In the genomic region with DNA sequence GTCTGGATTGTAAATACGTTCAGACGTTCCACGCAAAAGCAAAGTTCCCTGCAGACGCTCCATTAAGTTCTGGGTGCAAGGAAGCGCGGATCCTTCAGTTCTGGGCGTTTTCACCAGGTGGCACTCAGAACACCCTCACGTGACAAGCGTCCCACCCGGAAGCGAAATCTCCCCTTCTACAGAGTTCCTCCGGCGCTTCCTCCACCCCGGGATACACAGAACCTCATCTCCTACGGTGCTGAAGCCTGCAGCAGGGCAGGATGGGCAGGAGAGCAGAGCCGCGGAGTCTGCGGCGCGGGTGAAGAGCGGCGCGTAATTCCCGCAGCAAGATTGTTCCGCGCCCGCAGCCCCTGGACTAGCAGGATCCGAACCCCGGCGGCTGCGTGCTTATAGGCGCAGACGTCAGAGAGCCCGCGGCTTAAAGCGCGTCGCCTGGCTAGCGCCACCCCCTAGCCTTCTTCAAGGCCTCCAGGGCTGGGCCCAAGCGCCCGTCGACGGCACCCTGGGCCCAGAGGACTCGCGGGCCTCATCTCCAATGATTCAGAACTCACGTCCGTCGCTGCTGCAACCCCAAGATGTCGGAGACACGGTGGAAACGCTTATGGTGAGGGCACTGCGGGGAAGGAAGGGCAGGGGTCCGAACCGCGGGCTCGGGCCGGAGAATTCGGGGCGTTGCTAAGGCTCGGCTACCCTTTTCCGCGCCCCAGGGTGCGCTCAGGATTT, we compare ENCODE assay signal across 8 cellular contexts. TPM values are rescaled to one million over a fixed set of nuclear protein-coding genes. Genes with fewer than 3 reads are reported as not detected.
DNase-seq lines count a peak whose midpoint lies in the region; ATAC-seq and TF ChIP-seq lines count a peak whose summit lies in the region.

SLC25A38 (plus strand) TSS at position 181 of the 723 bp plus-strand sequence; CDS start at position 536, 355 bp downstream.

- ATAC-seq in HG03439 (IDR thresholded peaks at IDR 0.05; ENCODE audit: unreplicated experiment) (peak; percentile 75), lower lobe of right lung (peak; percentile 91 to 94)

- peaks cover 17% of the 10 kb centered on the region for H3K4me1 ChIP-seq in ACC112 (ENCODE audit: control insufficient read depth, insufficient read depth, low read length, unreplicated experiment)
- H3K4me1 ChIP-seq in lower lobe of right lung, result peaks cover 28% of the 10 kb centered on the region

- H3K36me3 Mint-ChIP-seq in dendritic cell treated with granulocyte-macrophage colony-stimulating factor and Interleukin-4, amounts not matched to agents 40 ng/mL and 50 ng/mL, for 4 days (ENCODE audit: low read depth), result peaks cover 9% of the 10 kb centered on the region

- DNase-seq in activated CD4-positive, CD25-positive, alpha-beta regulatory T cell treated with anti-CD3 and anti-CD28 coated beads, Interleukin-2, amount 50 U/mL, for 72 hours, result peak; percentile 78
- peak; percentile 92 for DNase-seq in lower lobe of right lung
- DNase-seq in stimulated activated CD4-positive, alpha-beta T cell treated with anti-CD3 and anti-CD28 coated beads, TNF-alpha, amount 100 ng/mL, for 48 hours (ENCODE audit: low read depth in 3 of 3), result peak; percentile 64 to 74 (median 73)
- no peak for DNase-seq in NCI-H2029 (lab: John Stamatoyannopoulos, UW)

- peak within 1 kb of the TSS; percentile 69 for H2AFZ ChIP-seq in ACC112 (ENCODE audit: low read length, unreplicated experiment)

- peaks cover 18% of the 10 kb centered on the region for H3K4me1 Mint-ChIP-seq in dendritic cell treated with granulocyte-macrophage colony-stimulating factor and Interleukin-4, amounts not matched to agents 40 ng/mL and 50 ng/mL, for 4 days (ENCODE audit: low read depth)

- H3K27ac Mint-ChIP-seq in dendritic cell treated with granulocyte-macrophage colony-stimulating factor and Interleukin-4, amounts not matched to agents 40 ng/mL and 50 ng/mL, for 4 days, result peak within 1 kb of the TSS; percentile 94

- peak; percentile 36 for TF ChIP-seq CTCF in lower lobe of right lung (IDR thresholded peaks at IDR 0.05)

- peak; percentile 83 for TF ChIP-seq POLR2A in GM19099 (IDR thresholded peaks at IDR 0.05; ENCODE audit: extremely low read depth, insufficient read length, low read depth)

- H3K4me3 Mint-ChIP-seq in dendritic cell treated with granulocyte-macrophage colony-stimulating factor and Interleukin-4, amounts not matched to agents 40 ng/mL and 50 ng/mL, for 4 days, result peak within 1 kb of the TSS; percentile 93

- H3K36me3 ChIP-seq in ACC112 (ENCODE audit: insufficient read depth, low read length) (no peaks in the 10 kb centered on the region), lower lobe of right lung (no peaks in the 10 kb centered on the region)

- no peaks in the 10 kb centered on the region for H3K9me3 Mint-ChIP-seq in dendritic cell treated with granulocyte-macrophage colony-stimulating factor and Interleukin-4, amounts not matched to agents 40 ng/mL and 50 ng/mL, for 4 days

- no peaks in the 10 kb centered on the region for H3K27me3 Mint-ChIP-seq in dendritic cell treated with granulocyte-macrophage colony-stimulating factor and Interleukin-4, amounts not matched to agents 40 ng/mL and 50 ng/mL, for 4 days

- H3K79me2 ChIP-seq in ACC112 (ENCODE audit: control insufficient read depth, insufficient read depth, low read length, unreplicated experiment), result peaks cover 36% of the 10 kb centered on the region

- H3K27ac ChIP-seq in ACC112 (ENCODE audit: low read depth, low read length) (peak within 1 kb of the TSS; percentile 78), lower lobe of right lung (peak within 1 kb of the TSS; percentile 99)

- H3K27me3 ChIP-seq in ACC112 (ENCODE audit: insufficient read depth, low read length) (no peaks in the 10 kb centered on the region), lower lobe of right lung (ENCODE audit: low read depth) (no peaks in the 10 kb centered on the region)

- H3K4me3 ChIP-seq in ACC112 (ENCODE audit: low read depth, low read length) (peak within 1 kb of the TSS; percentile 88), lower lobe of right lung (peak within 1 kb of the TSS; percentile 96)

- intact Hi-C loops in dendritic cell treated with granulocyte-macrophage colony-stimulating factor and Interleukin-4, amounts not matched to agents 40 ng/mL and 50 ng/mL, for 4 days (cut with micrococcal nuclease), result loop anchor here (5.0 to 10.0 kb wide), 3 partner anchors 199 to 1246 kb away; partner anchors contain the start of genes ACAA1, MYD88, SCN11A and WDR48
- intact Hi-C loops in lower lobe of right lung (cut with DNase I), result no loop called here

- H3K9me3 ChIP-seq in lower lobe of right lung, result no peaks in the 10 kb centered on the region

RNA-seq across cellular contexts. Expression of gene SLC25A38, which starts in this region (rescaled TPM):
- total RNA-seq in lower lobe of right lung, result 28.4 TPM
